Comparison of ENCODE assay signal across 1 cellular context in genomic region chr6:106512048-106512957, GRCh38.
TF ChIP-seq lines count a peak whose summit lies in the region.

No MANE protein-coding gene starts in this region.

TF ChIP-seq in HepG2, 621 proteins besides CTCF, POLR2A, EP300 and RAD21 (continued from another document and continues in another):
- TF ChIP-seq ZNF512B (CRISPR knock-in tag; IDR thresholded peaks at IDR 0.05; ENCODE audit: borderline replicate concordance) (no peak), LRRFIP1 (CRISPR knock-in tag; conservative IDR thresholded peaks at IDR 0.05) (no peak), CCDC6 (CRISPR knock-in tag; IDR thresholded peaks at IDR 0.05) (no peak; the same call in 1 of the 2 replicates), NFE2 (CRISPR knock-in tag; IDR thresholded peaks at IDR 0.05) (no peak), ZC3H13 (CRISPR knock-in tag; IDR thresholded peaks at IDR 0.05) (peak; percentile 85), ZNF329 (CRISPR knock-in tag; IDR thresholded peaks at IDR 0.05; ENCODE audit: low read depth) (no peak), ZSCAN22 (CRISPR knock-in tag; IDR thresholded peaks at IDR 0.05) (peak; percentile 72; the same call in 1 of the 2 replicates), ZNF143 (CRISPR knock-in tag; IDR thresholded peaks at IDR 0.05) (no peak; the same call in 1 of the 2 replicates), ZNF704 (CRISPR knock-in tag; IDR thresholded peaks at IDR 0.05; ENCODE audit: borderline replicate concordance) (peak; percentile 82; the same call in 1 of the 2 replicates), XBP1 (CRISPR knock-in tag; IDR thresholded peaks at IDR 0.05) (no peak), ZNF570 (CRISPR knock-in tag; IDR thresholded peaks at IDR 0.05; ENCODE audit: borderline replicate concordance) (0 out of 2 replicates have a peak, but pooled peaks have one; percentile 59), HOXA5 (CRISPR knock-in tag; IDR thresholded peaks at IDR 0.05) (0 out of 2 replicates have a peak, but pooled peaks have one; percentile 40), CCAR2 (optimal IDR thresholded peaks at IDR 0.05; ENCODE audit: low read depth, low read length) (no peak), ZNF282 (IDR thresholded peaks at IDR 0.05; ENCODE audit: partially characterized antibody) (no peak), SRSF4 (IDR thresholded peaks at IDR 0.05; ENCODE audit: low read depth, low read length, poor library complexity, severe bottlenecking) (no peak), ZNF598 (CRISPR knock-in tag; IDR thresholded peaks at IDR 0.05; ENCODE audit: borderline replicate concordance) (no peak), ZNF317 (CRISPR knock-in tag; IDR thresholded peaks at IDR 0.05) (peak; percentile 81; the same call in 1 of the 2 replicates), POLR2AphosphoS2 (IDR thresholded peaks at IDR 0.05; ENCODE audit: low read depth, low read length) (no peak), HHEX (CRISPR knock-in tag; IDR thresholded peaks at IDR 0.05) (no peak), ZNF556 (CRISPR knock-in tag; IDR thresholded peaks at IDR 0.05; ENCODE audit: borderline replicate concordance) (peak; percentile 71; the same call in 1 of the 2 replicates), ZBTB26 (CRISPR knock-in tag; IDR thresholded peaks at IDR 0.05; ENCODE audit: borderline replicate concordance) (no peak), ZNF446 (CRISPR knock-in tag; IDR thresholded peaks at IDR 0.05) (0 out of 2 replicates have a peak, but pooled peaks have one; percentile 44), ZMYM4 (CRISPR knock-in tag; IDR thresholded peaks at IDR 0.05) (peak; percentile 64; the same call in 1 of the 2 replicates), KAT2B (IDR thresholded peaks at IDR 0.05; ENCODE audit: borderline replicate concordance, low read depth, low read length) (no peak), ETV5 (CRISPR knock-in tag; IDR thresholded peaks at IDR 0.05; ENCODE audit: borderline replicate concordance) (no peak; the same call in 1 of the 2 replicates), ZNF232 (CRISPR knock-in tag; IDR thresholded peaks at IDR 0.05; ENCODE audit: borderline replicate concordance) (no peak; the same call in 1 of the 2 replicates), ATF1 (CRISPR knock-in tag; IDR thresholded peaks at IDR 0.05) (no peak), CREB1 (IDR thresholded peaks at IDR 0.05) (0 out of 2 replicates have a peak, but pooled peaks have one; percentile 13), CREB1 (CRISPR knock-in tag; IDR thresholded peaks at IDR 0.05) (no peak), MAZ (IDR thresholded peaks at IDR 0.05; ENCODE audit: borderline replicate concordance, low read depth, low read length) (no peak), MAZ (CRISPR knock-in tag; IDR thresholded peaks at IDR 0.05; ENCODE audit: low read depth) (peak; percentile 80), AKAP8 (CRISPR knock-in tag; IDR thresholded peaks at IDR 0.05) (no peak), GTF3A (CRISPR knock-in tag; conservative IDR thresholded peaks at IDR 0.05) (0 out of 2 replicates have a peak, but pooled peaks have one; percentile 53), PRPF4 (IDR thresholded peaks at IDR 0.05; ENCODE audit: low read depth, low read length, poor library complexity, severe bottlenecking) (no peak), ZHX1 (CRISPR knock-in tag; IDR thresholded peaks at IDR 0.05; ENCODE audit: low read depth) (peak; percentile 77), ARNT (IDR thresholded peaks at IDR 0.05) (no peak), FOXJ3 (CRISPR knock-in tag; IDR thresholded peaks at IDR 0.05; ENCODE audit: borderline replicate concordance) (no peak), BORCS8-MEF2B (CRISPR knock-in tag; IDR thresholded peaks at IDR 0.05) (peak; percentile 57; the same call in 1 of the 2 replicates), HNF4G (IDR thresholded peaks at IDR 0.05; ENCODE audit: borderline replicate concordance, low read depth, low read length) (peak; percentile 78), HNF4G (CRISPR knock-in tag; IDR thresholded peaks at IDR 0.05; ENCODE audit: borderline replicate concordance, low read depth) (peak; percentile 83), ZNF3 (CRISPR knock-in tag; IDR thresholded peaks at IDR 0.05) (no peak), ZNF30 (CRISPR knock-in tag; IDR thresholded peaks at IDR 0.05) (peak; percentile 61; the same call in 1 of the 2 replicates), ZNF839 (CRISPR knock-in tag; IDR thresholded peaks at IDR 0.05; ENCODE audit: borderline replicate concordance) (no peak), MLLT10 (CRISPR knock-in tag; IDR thresholded peaks at IDR 0.05) (no peak), ZNF414 (CRISPR knock-in tag; IDR thresholded peaks at IDR 0.05) (peak; percentile 54; the same call in 1 of the 2 replicates), FOSL2 (CRISPR knock-in tag; IDR thresholded peaks at IDR 0.05) (0 out of 2 replicates have a peak, but pooled peaks have one; percentile 32), SP4 (CRISPR knock-in tag; IDR thresholded peaks at IDR 0.05) (no peak), RFX1 (IDR thresholded peaks at IDR 0.05) (no peak), PHF20 (CRISPR knock-in tag; IDR thresholded peaks at IDR 0.05) (peak; percentile 50; the same call in 1 of the 2 replicates), MTERF4 (CRISPR knock-in tag; IDR thresholded peaks at IDR 0.05) (peak; percentile 96), ZNF660 (CRISPR knock-in tag; IDR thresholded peaks at IDR 0.05; ENCODE audit: borderline replicate concordance, low read depth) (0 out of 2 replicates have a peak, but pooled peaks have one; percentile 46), ZNF883 (CRISPR knock-in tag; IDR thresholded peaks at IDR 0.05; ENCODE audit: not compliant biosample characterization) (peak; percentile 68), FOXP4 (CRISPR knock-in tag; IDR thresholded peaks at IDR 0.05) (0 out of 2 replicates have a peak, but pooled peaks have one; percentile 8), TOE1 (CRISPR knock-in tag; IDR thresholded peaks at IDR 0.05) (no peak), RBM22 (optimal IDR thresholded peaks at IDR 0.05; ENCODE audit: low read length) (no peak), MED8 (CRISPR knock-in tag; IDR thresholded peaks at IDR 0.05; ENCODE audit: insufficient replicate concordance) (peak; percentile 81), HNRNPH1 (optimal IDR thresholded peaks at IDR 0.05; ENCODE audit: low read depth, low read length) (no peak), LBX2 (CRISPR knock-in tag; IDR thresholded peaks at IDR 0.05; ENCODE audit: borderline replicate concordance) (0 out of 2 replicates have a peak, but pooled peaks have one; percentile 64)
